Comparison of ENCODE assay signal across 14 cellular contexts in the genomic region with DNA sequence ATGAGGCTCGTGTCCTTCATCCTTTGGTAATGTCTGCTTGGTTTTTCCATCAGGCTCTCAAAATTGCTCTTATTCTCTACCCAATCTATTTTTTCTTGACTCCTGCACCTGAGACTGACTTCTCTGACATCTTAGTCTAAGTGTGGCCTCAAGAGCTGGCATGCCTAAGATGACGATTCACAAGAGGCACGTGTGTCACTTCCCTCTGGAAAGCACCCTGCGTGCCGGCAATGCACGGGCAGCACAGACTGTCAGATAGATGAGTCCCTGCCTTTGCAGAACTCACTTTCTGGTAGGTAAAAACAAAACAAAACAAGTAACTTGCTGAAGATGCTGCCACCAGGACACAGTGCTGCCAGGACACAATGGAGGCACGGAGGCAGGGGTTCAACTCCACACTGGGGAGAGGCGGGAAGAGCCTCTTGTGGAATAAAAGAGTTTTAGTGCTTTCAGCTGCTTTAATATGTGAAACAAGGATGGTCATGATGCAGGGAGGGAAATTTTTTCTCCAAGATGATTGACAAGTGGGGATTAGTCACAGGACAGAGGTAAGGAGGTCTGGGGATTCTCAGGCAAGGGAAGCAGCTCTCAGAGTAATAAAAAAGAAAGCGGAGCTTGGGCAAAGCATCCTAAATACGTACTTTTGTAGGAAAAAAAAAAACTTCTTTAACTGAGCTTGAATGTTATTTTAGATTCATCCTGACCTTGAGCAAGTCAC. TPM values are rescaled to one million over a fixed set of nuclear protein-coding genes. Genes with fewer than 3 reads are reported as not detected.
A peak's percentile ranks its signal among the peaks of the same experiment; 100 is the strongest.
DNase-seq lines count a peak whose midpoint lies in the region; ATAC-seq and TF ChIP-seq lines count a peak whose summit lies in the region.
"Had no signal": no experiment of that assay in that cellular context is flagged by ENCODE, and none has a peak within 500 bp of the region (broad histone marks: within the 10 kb centered on the region; RNA-seq: fewer than 3 reads in every experiment).

No MANE protein-coding gene starts in this region.

- H3K36me3 ChIP-seq in mucosa of descending colon (ENCODE audit: low read depth) (no peaks in the 10 kb centered on the region), HAP-1 (replicated peaks) (no peaks in the 10 kb centered on the region)

- no peaks in the 10 kb centered on the region for H3K27me3 Mint-ChIP-seq in glutamatergic neuron (ENCODE audit: unreplicated experiment)

- TF ChIP-seq CTCF in glutamatergic neuron (IDR thresholded peaks at IDR 0.05; ENCODE audit: partially characterized antibody, unreplicated experiment) (no peak), mucosa of descending colon (IDR thresholded peaks at IDR 0.05) (no peak)

- no peak overlapping the region for H3K4me3 Mint-ChIP-seq in glutamatergic neuron (ENCODE audit: unreplicated experiment)

- H3K4me3 ChIP-seq in mucosa of descending colon (no peak overlapping the region), HAP-1 (no peak overlapping the region)
- H3K4me3 ChIP-seq: ascending aorta; BLaER1 treated with 17β-estradiol and CSF1 and Interleukin-3, amounts not matched to agents 10 nM and 100 nM; skin epidermis had no signal

- peaks cover 6% of the 10 kb centered on the region for H3K4me1 Mint-ChIP-seq in glutamatergic neuron (ENCODE audit: low read depth, unreplicated experiment)

- in situ Hi-C loops in HAP-1 (cut with MboI; ENCODE audit: low sequenced_read_pairs): no loop called here

- no peaks in the 10 kb centered on the region for H3K36me3 Mint-ChIP-seq in glutamatergic neuron (ENCODE audit: unreplicated experiment)

- peaks cover 4% of the 10 kb centered on the region for H3K9me3 Mint-ChIP-seq in glutamatergic neuron (ENCODE audit: unreplicated experiment)

- no peaks in the 10 kb centered on the region for H3K27me3 ChIP-seq in HAP-1 (ENCODE audit: low read depth)
- H3K27me3 ChIP-seq: ascending aorta; BLaER1 treated with 17β-estradiol and CSF1 and Interleukin-3, amounts not matched to agents 10 nM and 100 nM had no signal

- DNase-seq in CD1c-positive myeloid dendritic cell (ENCODE audit: extremely low spot score) (peak; percentile 15), glutamatergic neuron (no peak), mucosa of descending colon (no peak), HAP-1 (ENCODE audit: low spot score in 2 of 2) (no peak)
- DNase-seq in stimulated activated naive CD4-positive, alpha-beta T cell (lab: John Stamatoyannopoulos, UW): no peak
- DNase-seq: activated CD4-positive, CD25-positive, alpha-beta regulatory T cell had no signal

- H3K9me3 ChIP-seq in mucosa of descending colon (no peaks in the 10 kb centered on the region), HAP-1 (no peaks in the 10 kb centered on the region)
- H3K9me3 ChIP-seq: ascending aorta; BLaER1 treated with 17β-estradiol and CSF1 and Interleukin-3, amounts not matched to agents 10 nM and 100 nM had no signal

- H3K4me1 ChIP-seq in mucosa of descending colon (ENCODE audit: low read depth): peaks cover 1% of the 10 kb centered on the region
- no peaks in the 10 kb centered on the region for H3K4me1 ChIP-seq in HAP-1
- H3K4me1 ChIP-seq: ascending aorta; BLaER1 treated with 17β-estradiol and CSF1 and Interleukin-3, amounts not matched to agents 10 nM and 100 nM had no signal

- intact Hi-C loops in mucosa of descending colon (cut with DNase I, micrococcal nuclease): no loop called here

- no peak overlapping the region for H3K27ac Mint-ChIP-seq in glutamatergic neuron (ENCODE audit: unreplicated experiment)

- ATAC-seq in GM18870 (IDR thresholded peaks at IDR 0.05; ENCODE audit: unreplicated experiment) (peak; percentile 94), HG02610 (IDR thresholded peaks at IDR 0.05; ENCODE audit: unreplicated experiment) (peak; percentile 92), HG03521 (IDR thresholded peaks at IDR 0.05; ENCODE audit: unreplicated experiment) (peak; percentile 81), mucosa of descending colon (no peak)

RNA-seq across cellular contexts. Expression of a gene that starts 27.3 kb away (rescaled TPM):
- total RNA-seq in glutamatergic neuron (ENCODE audit: unreplicated experiment) (28.3 TPM), mucosa of descending colon (100 to 1,000 TPM; 123 to 183 (median 126) TPM)

RNA-seq across cellular contexts. Expression of a gene that starts 51.2 kb away (rescaled TPM):
- total RNA-seq in glutamatergic neuron (ENCODE audit: unreplicated experiment) (not detected), mucosa of descending colon (not detected)
- total RNA-seq: ascending aorta, fibroblast of villous mesenchyme, mesenteric fat pad had no signal
